ENCODE assay signal across 21 cellular contexts in the genomic region with DNA sequence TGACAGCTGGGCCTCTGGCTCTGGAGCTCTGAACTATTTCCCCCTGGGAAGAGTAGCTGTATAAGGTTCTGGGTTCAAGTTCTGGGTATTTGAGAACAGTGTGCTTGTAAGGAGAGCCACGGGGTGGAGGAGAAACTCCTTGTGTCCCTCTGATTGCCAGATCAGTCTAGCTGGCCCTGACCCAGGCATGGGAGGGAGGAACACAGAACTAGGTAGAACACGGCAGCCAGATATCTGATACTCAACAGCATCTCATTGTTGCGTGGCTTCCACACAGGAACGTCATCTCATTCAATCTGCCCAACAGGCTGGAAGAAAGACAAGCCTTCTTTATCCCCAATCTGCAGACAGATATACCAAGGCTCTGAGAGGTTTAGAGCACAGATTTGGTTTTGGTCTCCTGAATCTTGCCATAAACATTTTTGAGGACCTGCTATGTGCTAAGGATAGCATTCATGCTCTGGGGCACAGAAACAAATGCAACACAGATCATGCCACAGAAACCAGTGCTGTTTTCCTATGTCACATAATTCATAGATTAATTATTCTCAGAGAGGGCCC.
DNase-seq lines count a peak whose midpoint lies in the region; ATAC-seq and TF ChIP-seq lines count a peak whose summit lies in the region.
"Had no signal": no experiment of that assay in that cellular context is flagged by ENCODE, and none has a peak within 500 bp of the region (broad histone marks: within the 10 kb centered on the region; RNA-seq: fewer than 3 reads in every experiment).

No MANE protein-coding gene starts in this region.

- peak overlapping the region; percentile 72 to 91 (median 84) for H3K27ac ChIP-seq in gastroesophageal sphincter
- H3K27ac ChIP-seq in CD4-positive, alpha-beta T cell (ENCODE audit: low read depth, low read length) = no peak overlapping the region
- H3K27ac ChIP-seq: C4-2B, PC-9, VCaP had no signal

- H3K27me3 ChIP-seq in gastroesophageal sphincter = no peaks in the 10 kb centered on the region
- peaks cover 6% of the 10 kb centered on the region for H3K27me3 ChIP-seq in CD4-positive, alpha-beta T cell (ENCODE audit: control insufficient read depth, insufficient read depth, low read length)
- H3K27me3 ChIP-seq: upper lobe of left lung had no signal

- peaks cover 27 to 99% (median 56%) of the 10 kb centered on the region in 3 donors for H3K4me1 ChIP-seq in gastroesophageal sphincter

- peak overlapping the region; percentile 50 for H3K27ac Mint-ChIP-seq in type B pancreatic cell
- no peak overlapping the region for H3K27ac Mint-ChIP-seq in CD4-positive, alpha-beta T cell
- H3K27ac Mint-ChIP-seq: activated CD4-positive, alpha-beta memory T cell treated with anti-CD3 and anti-CD28 coated beads, Interleukin-2, amount 10 ng/mL, durations not matched to agents 7 days and 5 days had no signal

- no peak for TF ChIP-seq EP300 in gastroesophageal sphincter (IDR thresholded peaks at IDR 0.05)

- intact Hi-C loops in Right ventricle myocardium superior (cut with DNase I) (no loop called here), cardiac septum (cut with DNase I) (no loop called here)
- intact Hi-C loops in CD4-positive, alpha-beta T cell (cut with DNase I, micrococcal nuclease) = no loop called here

- no peak overlapping the region for H3K4me3 ChIP-seq in gastroesophageal sphincter
- H3K4me3 ChIP-seq: PC-9, upper lobe of left lung had no signal

- H3K36me3 Mint-ChIP-seq in type B pancreatic cell = peaks cover 5% of the 10 kb centered on the region
- no peaks in the 10 kb centered on the region for H3K36me3 Mint-ChIP-seq in CD4-positive, alpha-beta T cell (ENCODE audit: low read depth)

- H3K9me3 Mint-ChIP-seq in type B pancreatic cell = no peaks in the 10 kb centered on the region
- no peaks in the 10 kb centered on the region for H3K9me3 Mint-ChIP-seq in CD4-positive, alpha-beta T cell
- H3K9me3 Mint-ChIP-seq: activated CD4-positive, alpha-beta memory T cell treated with anti-CD3 and anti-CD28 coated beads, Interleukin-2, amount 10 ng/mL, durations not matched to agents 7 days and 5 days; activated T-cell treated with anti-CD3 and anti-CD28 coated beads, Interleukin-2, amount 50 U/mL, for 4 hours; neural crest cell had no signal

- 17 to 26% methylated on average over 2 to 4 of the region's 4 CpGs for WGBS in gastroesophageal sphincter (ENCODE audit: low coverage in 1 of 2), 2 donors

- DNase-seq in Right ventricle myocardium superior (no peak), cardiac septum (ENCODE audit: low spot score) (no peak), omental fat pad (ENCODE audit: low spot score) (no peak), type B pancreatic cell (ENCODE audit: extremely low spot score, unreplicated experiment) (no peak), NOMO-1 treated with DMSO at 0.1 percent for 48 hours (lab: John Stamatoyannopoulos, UW; ENCODE audit: unreplicated experiment) (no peak)
- no peak for DNase-seq in CD4-positive, alpha-beta T cell
- DNase-seq: activated CD4-positive, alpha-beta memory T cell treated with anti-CD3 and anti-CD28 coated beads, Interleukin-2, amount 10 ng/mL, durations not matched to agents 7 days and 5 days; activated T-cell treated with anti-CD3 and anti-CD28 coated beads, Interleukin-2, amount 50 U/mL, for 4 hours; DMS53; effector CD8-positive, alpha-beta T cell; MM.1S; NCI-H1930; NCI-H524 treated with DMSO at 0.1 percent for 48 hours; PC-9; stimulated activated CD4-positive, alpha-beta T cell treated with anti-CD3 and anti-CD28 coated beads, Interleukin-4, amount 100 ng/mL, for 1 hour; upper lobe of left lung had no signal

- H3K4me1 Mint-ChIP-seq in type B pancreatic cell (ENCODE audit: unreplicated experiment) = peaks cover 81% of the 10 kb centered on the region
- H3K4me1 Mint-ChIP-seq in CD4-positive, alpha-beta T cell (ENCODE audit: low read depth) = no peaks in the 10 kb centered on the region
- H3K4me1 Mint-ChIP-seq: activated CD4-positive, alpha-beta memory T cell treated with anti-CD3 and anti-CD28 coated beads, Interleukin-2, amount 10 ng/mL, durations not matched to agents 7 days and 5 days had no signal

- no peaks in the 10 kb centered on the region for H3K27me3 Mint-ChIP-seq in type B pancreatic cell
- peaks cover 33% of the 10 kb centered on the region for H3K27me3 Mint-ChIP-seq in CD4-positive, alpha-beta T cell

- POLR2A ChIA-PET in CD4-positive, alpha-beta T cell (lab: Charles Lee) = no interaction called here

- CTCF ChIA-PET in CD4-positive, alpha-beta T cell (lab: Charles Lee) = no interaction called here

- TF ChIP-seq POLR2A in gastroesophageal sphincter (IDR thresholded peaks at IDR 0.05) = no peak

- no peaks in the 10 kb centered on the region for H3K36me3 ChIP-seq in gastroesophageal sphincter
- H3K36me3 ChIP-seq: upper lobe of left lung had no signal

- H3K4me3 Mint-ChIP-seq in type B pancreatic cell = no peak overlapping the region
- H3K4me3 Mint-ChIP-seq in CD4-positive, alpha-beta T cell = no peak overlapping the region
- H3K4me3 Mint-ChIP-seq: activated CD4-positive, alpha-beta memory T cell treated with anti-CD3 and anti-CD28 coated beads, Interleukin-2, amount 10 ng/mL, durations not matched to agents 7 days and 5 days; activated T-cell treated with anti-CD3 and anti-CD28 coated beads, Interleukin-2, amount 50 U/mL, for 4 hours; neural crest cell had no signal

- no peaks in the 10 kb centered on the region for H3K9me3 ChIP-seq in gastroesophageal sphincter
- H3K9me3 ChIP-seq in CD4-positive, alpha-beta T cell (ENCODE audit: control insufficient read depth, low read length) = no peaks in the 10 kb centered on the region
- H3K9me3 ChIP-seq: upper lobe of left lung had no signal

- no peak for TF ChIP-seq CTCF in gastroesophageal sphincter (IDR thresholded peaks at IDR 0.05)
- no peak for TF ChIP-seq CTCF in omental fat pad (IDR thresholded peaks at IDR 0.05)
- no peak for TF ChIP-seq CTCF in type B pancreatic cell (conservative IDR thresholded peaks at IDR 0.05)
- TF ChIP-seq CTCF in CD4-positive, alpha-beta T cell (IDR thresholded peaks at IDR 0.05) = no peak

- peak; percentile 2 for ATAC-seq in Right ventricle myocardium superior (ENCODE audit: poor library complexity)
- no peak for ATAC-seq in gastroesophageal sphincter
- peak; percentile 1 for ATAC-seq in omental fat pad (ENCODE audit: low FRiP score)
- ATAC-seq in CD4-positive, alpha-beta T cell (ENCODE audit: poor library complexity) = no peak
- no peak for ATAC-seq in HG02938 (IDR thresholded peaks at IDR 0.05; ENCODE audit: unreplicated experiment)
- ATAC-seq: activated T-cell treated with anti-CD3 and anti-CD28 coated beads, Interleukin-2, amount 50 U/mL, for 4 hours had no signal

Comparison
In these comparisons a context has a peak if more than half of its experiments do, and no peak if none do; other contexts are left out.
1. ATAC-seq: peak in Right ventricle myocardium superior (single experiment) and omental fat pad (single experiment); none in gastroesophageal sphincter (single experiment), CD4-positive, alpha-beta T cell (single experiment) and HG02938 (single experiment).